ENCODE assay signal across 4 cellular contexts in genomic region chr2:110695146-110695898, GRCh38. TPM values are rescaled to one million over a fixed set of nuclear protein-coding genes. Genes with fewer than 3 reads are reported as not detected.
"Had no signal": no experiment of that assay in that cellular context is flagged by ENCODE, and none has a peak within 500 bp of the region (broad histone marks: within the 10 kb centered on the region; RNA-seq: fewer than 3 reads in every experiment).

No MANE protein-coding gene starts in this region.

RNA-seq across cellular contexts. Expression of gene ACOXL, which starts 37.1 kb away (rescaled TPM):
- total RNA-seq: activated naive CD8-positive, alpha-beta T cell treated with anti-CD3 and anti-CD28 coated beads for 36 hours; dermis blood vessel endothelial cell; gastroesophageal sphincter; heart right ventricle had no signal
- polyA plus RNA-seq: heart right ventricle had no signal
